Comparison of ENCODE assay signal across 21 cellular contexts in genomic region chr20:47008842-47009518, GRCh38.
DNase-seq lines count a peak whose midpoint lies in the region; ATAC-seq and TF ChIP-seq lines count a peak whose summit lies in the region.
"Had no signal": no experiment of that assay in that cellular context is flagged by ENCODE, and none has a peak within 500 bp of the region (broad histone marks: within the 10 kb centered on the region; RNA-seq: fewer than 3 reads in every experiment).

No MANE protein-coding gene starts in this region.

- DNase-seq in DMS53 (lab: John Stamatoyannopoulos, UW) (peak; percentile 95), NCI-H1417 (lab: John Stamatoyannopoulos, UW) (peak in 2 of 3 experiments; percentile 50 to 82), NCI-H748 treated with DMSO at 0.1 percent for 48 hours (lab: John Stamatoyannopoulos, UW) (peak; percentile 58), nephron progenitor cell (no peak), T-helper 1 cell (no peak)
- DNase-seq: activated CD4-positive, alpha-beta T cell treated with anti-CD3 and anti-CD28 coated beads for 48 hours; CD4-positive, alpha-beta memory T cell; DND-41; head of caudate nucleus; midbrain; RPMI8226; stimulated activated CD4-positive, alpha-beta T cell treated with anti-CD3 and anti-CD28 coated beads, Interleukin-2, amount 100 ng/mL, for 48 hours; SW 1271; tibial artery had no signal

- H3K27me3 ChIP-seq in esophagus (ENCODE audit: control insufficient read depth in 1 of 2, insufficient read depth in 2 of 2, low read length in 2 of 2), result no peaks in the 10 kb centered on the region

- no peak overlapping the region for H3K4me3 Mint-ChIP-seq in stimulated activated memory B cell treated with anti-CD40 and anti-IgM and Interleukin-4, amounts not matched to agents 10 μg/mL and 1 μg/mL and 100 μg/mL, for 72 hours
- H3K4me3 Mint-ChIP-seq in nephron progenitor cell, result no peak overlapping the region
- H3K4me3 Mint-ChIP-seq: CD4-positive, alpha-beta memory T cell; nephron; stimulated activated naive CD8-positive, alpha-beta T cell treated with anti-CD3 and anti-CD28 coated beads, Interleukin-15, Interleukin-2, amounts not matched to agents 100 ng/mL and 50 ng/mL, for 24 hours had no signal

- H3K4me3 ChIP-seq in esophagus (ENCODE audit: low read depth in 1 of 2, low read length in 2 of 2), result no peak overlapping the region
- H3K4me3 ChIP-seq: tibial artery had no signal

- peak overlapping the region; percentile 42 to 81 for H3K27ac ChIP-seq in esophagus (ENCODE audit: low read depth in 2 of 2, low read length in 1 of 2)
- H3K27ac ChIP-seq: parathyroid adenoma, tibial artery had no signal

- no peaks in the 10 kb centered on the region for H3K9me3 Mint-ChIP-seq in stimulated activated memory B cell treated with anti-CD40 and anti-IgM and Interleukin-4, amounts not matched to agents 10 μg/mL and 1 μg/mL and 100 μg/mL, for 72 hours
- peaks cover 10% of the 10 kb centered on the region for H3K9me3 Mint-ChIP-seq in nephron progenitor cell

- peaks cover 28% of the 10 kb centered on the region for H3K27me3 Mint-ChIP-seq in stimulated activated memory B cell treated with anti-CD40 and anti-IgM and Interleukin-4, amounts not matched to agents 10 μg/mL and 1 μg/mL and 100 μg/mL, for 72 hours
- H3K27me3 Mint-ChIP-seq in nephron progenitor cell (ENCODE audit: low read depth, poor library complexity), result peaks cover 11% of the 10 kb centered on the region

- H3K4me1 Mint-ChIP-seq in stimulated activated memory B cell treated with anti-CD40 and anti-IgM and Interleukin-4, amounts not matched to agents 10 μg/mL and 1 μg/mL and 100 μg/mL, for 72 hours, result no peaks in the 10 kb centered on the region
- H3K4me1 Mint-ChIP-seq in nephron progenitor cell, result no peaks in the 10 kb centered on the region
- H3K4me1 Mint-ChIP-seq: CD4-positive, alpha-beta memory T cell had no signal

- no peak for TF ChIP-seq CTCF in nephron progenitor cell (IDR thresholded peaks at IDR 0.05)

- ATAC-seq in stimulated activated memory B cell treated with anti-CD40 and anti-IgM and Interleukin-4, amounts not matched to agents 10 μg/mL and 1 μg/mL and 100 μg/mL, for 72 hours, result no peak
- ATAC-seq: left lobe of liver had no signal

- no peak overlapping the region for H3K27ac Mint-ChIP-seq in stimulated activated memory B cell treated with anti-CD40 and anti-IgM and Interleukin-4, amounts not matched to agents 10 μg/mL and 1 μg/mL and 100 μg/mL, for 72 hours
- H3K27ac Mint-ChIP-seq in nephron progenitor cell, result no peak overlapping the region
- H3K27ac Mint-ChIP-seq: activated T-helper 2 cell treated with anti-CD3 and anti-CD28 coated beads, Interferon-gamma antibody, Interleukin-2, Interleukin-4, amounts not matched to agents 10 μg/mL and 5 μg/mL and 100 μg/mL, durations not matched to agents 14 hours and 24 hours and 36 hours; CD4-positive, alpha-beta memory T cell; stimulated activated naive CD8-positive, alpha-beta T cell treated with anti-CD3 and anti-CD28 coated beads, Interleukin-15, Interleukin-2, amounts not matched to agents 100 ng/mL and 50 ng/mL, for 24 hours had no signal

- no peaks in the 10 kb centered on the region for H3K4me1 ChIP-seq in esophagus (ENCODE audit: control insufficient read depth in 2 of 2, insufficient read depth in 2 of 2, low read length in 1 of 2)
- H3K4me1 ChIP-seq: tibial artery had no signal

- H3K9me3 ChIP-seq in esophagus (ENCODE audit: control insufficient read depth in 2 of 2, insufficient read depth in 1 of 2, low read depth in 1 of 2, low read length in 1 of 2), result peaks cover 0 to 4% of the 10 kb centered on the region in 2 donors
- H3K9me3 ChIP-seq: tibial artery had no signal

- 54 to 57% methylated on average over 7 of the region's 7 CpGs for WGBS in esophagus, 2 donors

- H3K36me3 Mint-ChIP-seq in stimulated activated memory B cell treated with anti-CD40 and anti-IgM and Interleukin-4, amounts not matched to agents 10 μg/mL and 1 μg/mL and 100 μg/mL, for 72 hours, result no peaks in the 10 kb centered on the region
- H3K36me3 Mint-ChIP-seq in nephron progenitor cell (ENCODE audit: low read depth), result peaks cover 16% of the 10 kb centered on the region
- H3K36me3 Mint-ChIP-seq: CD4-positive, alpha-beta memory T cell had no signal

- peaks cover 0 to 7% of the 10 kb centered on the region in 2 donors for H3K36me3 ChIP-seq in esophagus (ENCODE audit: control insufficient read depth in 2 of 2, insufficient read depth in 2 of 2, low read length in 1 of 2)

Comparison
In these comparisons a context has a peak if more than half of its experiments do, and no peak if none do; other contexts are left out.
1. DNase-seq: peak in DMS53 (single experiment), NCI-H1417 (2 of 3) and NCI-H748 treated with DMSO at 0.1 percent for 48 hours (single experiment); none in nephron progenitor cell (single experiment) and T-helper 1 cell (0 of 5).